Comparison of ENCODE assay signal across 11 cellular contexts in the genomic region with DNA sequence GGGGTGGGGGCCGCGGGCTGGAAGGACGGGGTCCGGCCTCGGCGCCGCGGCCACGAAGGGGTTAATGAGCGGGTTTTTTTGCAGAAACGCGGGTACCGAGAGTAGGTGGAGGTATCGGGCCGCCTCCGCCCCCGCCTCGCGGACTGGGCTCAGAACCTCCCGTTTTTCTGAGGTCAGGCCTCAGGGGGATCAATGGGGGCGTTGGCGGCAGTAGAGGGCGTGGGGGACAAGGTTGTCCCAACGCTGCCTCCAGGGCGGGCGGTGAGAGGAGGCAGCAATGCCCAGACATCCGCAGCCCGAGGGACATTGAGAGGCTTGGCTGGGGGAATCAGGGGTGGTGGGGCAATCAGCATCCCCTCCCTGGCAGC. TPM values are rescaled to one million over a fixed set of nuclear protein-coding genes. Genes with fewer than 3 reads are reported as not detected.
A peak's percentile ranks its signal among the peaks of the same experiment; 100 is the strongest.
DNase-seq lines count a peak whose midpoint lies in the region; TF ChIP-seq lines count a peak whose summit lies in the region.
"Had no signal": no experiment of that assay in that cellular context is flagged by ENCODE, and none has a peak within 500 bp of the region (broad histone marks: within the 10 kb centered on the region; RNA-seq: fewer than 3 reads in every experiment).

No MANE protein-coding gene starts in this region.

- H3K79me2 ChIP-seq in mammary epithelial cell (ENCODE audit: insufficient read depth, low read length): no peaks in the 10 kb centered on the region

- H3K79me1 ChIP-seq in mesenchymal stem cell (replicated peaks; ENCODE audit: low read length, poor library complexity, severe bottlenecking): no peaks in the 10 kb centered on the region

- H2BK5ac ChIP-seq in mesenchymal stem cell (ENCODE audit: low read depth, low read length, poor library complexity, severe bottlenecking): no peak overlapping the region

- H3K4me3 ChIP-seq in mammary epithelial cell (replicated peaks in 1 of 3; ENCODE audit: insufficient read depth in 1 of 3, low read depth in 2 of 3, low read length in 3 of 3): peak overlapping the region; percentile 68 to 77 (median 77)
- peak overlapping the region in 1 of 2 experiments; percentile 57 for H3K4me3 ChIP-seq in mesenchymal stem cell (ENCODE audit: insufficient read depth in 1 of 2, low read depth in 1 of 2, low read length in 2 of 2)

- H3K36me3 ChIP-seq in mammary epithelial cell (ENCODE audit: insufficient read depth, low read length) (no peaks in the 10 kb centered on the region), mesenchymal stem cell (ENCODE audit: control insufficient read depth in 1 of 2, insufficient read depth in 2 of 2, low read depth in 1 of 2, low read length in 2 of 2) (no peaks in the 10 kb centered on the region)

- in situ Hi-C loops in mammary epithelial cell (cut with MboI; ENCODE audit: low sequenced_read_pairs in 2 of 2): no loop called here

- H3K9me3 Mint-ChIP-seq in activated naive CD4-positive, alpha-beta T cell treated with anti-CD3 and anti-CD28 coated beads, Interleukin-2, amount 10 ng/mL, durations not matched to agents 7 days and 5 days: no peaks in the 10 kb centered on the region
- no peaks in the 10 kb centered on the region for H3K9me3 Mint-ChIP-seq in type B pancreatic cell
- H3K9me3 Mint-ChIP-seq in immature natural killer cell: no peaks in the 10 kb centered on the region

- CTCF ChIA-PET in activated naive CD4-positive, alpha-beta T cell treated with anti-CD3 and anti-CD28 coated beads, Interleukin-2, amount 10 ng/mL, durations not matched to agents 7 days and 5 days (lab: Charles Lee): no interaction called here
- CTCF ChIA-PET in mammary epithelial cell (lab: Charles Lee; ENCODE audit: low non-redundant PET): no interaction called here

- H4K91ac ChIP-seq in mesenchymal stem cell (ENCODE audit: low read length): no peak overlapping the region

- H3K23ac ChIP-seq in mesenchymal stem cell (ENCODE audit: low read length in 2 of 2): no peak overlapping the region

- H2AFZ ChIP-seq in mammary epithelial cell (ENCODE audit: low read depth, low read length): peak overlapping the region; percentile 93
- H2AFZ ChIP-seq in mesenchymal stem cell (ENCODE audit: low read depth, low read length): no peak overlapping the region

- H3K14ac ChIP-seq in mesenchymal stem cell (ENCODE audit: low read length in 2 of 2): no peak overlapping the region

- BruUV-seq in mammary epithelial cell (replicated peaks; lab: Mats Ljungman, UMichigan): no TSS peak

- intact Hi-C loops in mammary epithelial cell (cut with micrococcal nuclease): no loop called here

- H3K4me1 ChIP-seq in mammary epithelial cell (ENCODE audit: insufficient read depth, low read length) (peaks cover 5% of the 10 kb centered on the region), mesenchymal stem cell (ENCODE audit: control insufficient read depth, insufficient read depth, low read depth, low read length) (peaks cover 15% of the 10 kb centered on the region)

- H3K9me3 ChIP-seq in mammary epithelial cell (replicated peaks; ENCODE audit: insufficient read depth, low read length) (no peaks in the 10 kb centered on the region), mesenchymal stem cell (ENCODE audit: control insufficient read depth, low read length) (no peaks in the 10 kb centered on the region)

- no peak for TF ChIP-seq CTCF in mammary epithelial cell (conservative IDR thresholded peaks at IDR 0.05 in 1 of 2, IDR thresholded peaks at IDR 0.05 in 1 of 2; ENCODE audit: extremely low read depth in 1 of 2, insufficient read depth in 1 of 2, low read depth in 1 of 2, low read length in 2 of 2)
- TF ChIP-seq CTCF in type B pancreatic cell (conservative IDR thresholded peaks at IDR 0.05): no peak

- no peak overlapping the region for H2BK12ac ChIP-seq in mesenchymal stem cell (ENCODE audit: low read length in 2 of 2)

- DNase-seq in activated naive CD4-positive, alpha-beta T cell treated with anti-CD3 and anti-CD28 coated beads, Interleukin-2, amount 10 ng/mL, durations not matched to agents 7 days and 5 days: peak; percentile 44
- DNase-seq in activated naive CD4-positive, alpha-beta T cell treated with anti-CD3 and anti-CD28 coated beads, Interleukin-2, amount 50 U/mL, for 16 hours: no peak
- no peak for DNase-seq in mammary epithelial cell
- DNase-seq in mesenchymal stem cell: no peak
- DNase-seq in type B pancreatic cell (ENCODE audit: extremely low spot score, unreplicated experiment): no peak
- DNase-seq in NCI-H1105 (lab: John Stamatoyannopoulos, UW): no peak
- no peak for DNase-seq in dedifferentiated amniotic fluid mesenchymal stem cell (ENCODE audit: extremely low spot score)
- no peak for DNase-seq in immature natural killer cell
- DNase-seq: activated CD8-positive, alpha-beta memory T cell treated with anti-CD3 and anti-CD28 coated beads, Interleukin-2, amount 50 U/mL, for 48 hours had no signal

- H4K20me1 ChIP-seq in mammary epithelial cell (ENCODE audit: insufficient read depth, low read length): no peaks in the 10 kb centered on the region

- dilution Hi-C loops in mammary epithelial cell (cut with HindIII; ENCODE audit: low sequenced_read_pairs): no loop called here

- peaks cover 4% of the 10 kb centered on the region for H3K4me1 Mint-ChIP-seq in activated naive CD4-positive, alpha-beta T cell treated with anti-CD3 and anti-CD28 coated beads, Interleukin-2, amount 10 ng/mL, durations not matched to agents 7 days and 5 days
- H3K4me1 Mint-ChIP-seq in type B pancreatic cell (ENCODE audit: unreplicated experiment) (no peaks in the 10 kb centered on the region), immature natural killer cell (no peaks in the 10 kb centered on the region)

- H4K8ac ChIP-seq in mesenchymal stem cell (ENCODE audit: low read length): no peak overlapping the region

- no peak overlapping the region for H2AK5ac ChIP-seq in mesenchymal stem cell (ENCODE audit: low read length, severe bottlenecking)

- H2BK120ac ChIP-seq in mesenchymal stem cell (ENCODE audit: low read depth, low read length): no peak overlapping the region

- no peaks in the 10 kb centered on the region for H3K36me3 Mint-ChIP-seq in activated naive CD4-positive, alpha-beta T cell treated with anti-CD3 and anti-CD28 coated beads, Interleukin-2, amount 10 ng/mL, durations not matched to agents 7 days and 5 days
- H3K36me3 Mint-ChIP-seq in type B pancreatic cell (no peaks in the 10 kb centered on the region), immature natural killer cell (no peaks in the 10 kb centered on the region)

- no peak overlapping the region for H3K18ac ChIP-seq in mesenchymal stem cell (ENCODE audit: low read depth in 1 of 2, low read length in 2 of 2)

- H3K4me2 ChIP-seq in mammary epithelial cell (ENCODE audit: insufficient read depth, low read depth, low read length): peak overlapping the region; percentile 96
- peak overlapping the region; percentile 72 for H3K4me2 ChIP-seq in mesenchymal stem cell (ENCODE audit: low read length, poor library complexity, severe bottlenecking)

- H3K27ac Mint-ChIP-seq in activated naive CD4-positive, alpha-beta T cell treated with anti-CD3 and anti-CD28 coated beads, Interleukin-2, amount 10 ng/mL, durations not matched to agents 7 days and 5 days: no peak overlapping the region
- H3K27ac Mint-ChIP-seq in type B pancreatic cell (no peak overlapping the region), immature natural killer cell (no peak overlapping the region)

- H3K27ac ChIP-seq in mammary epithelial cell (ENCODE audit: insufficient read depth, low read depth, low read length) (no peak overlapping the region), mesenchymal stem cell (ENCODE audit: low read length, poor library complexity, severe bottlenecking) (no peak overlapping the region)

- no peaks in the 10 kb centered on the region for H3K27me3 ChIP-seq in mammary epithelial cell (ENCODE audit: insufficient read depth, low read length)
- H3K27me3 ChIP-seq in mesenchymal stem cell (ENCODE audit: control insufficient read depth in 1 of 2, insufficient read depth in 1 of 2, low read length in 2 of 2): peaks cover 26 to 29% of the 10 kb centered on the region in 2 experiments

- peak overlapping the region; percentile 43 for H3K4me3 Mint-ChIP-seq in activated naive CD4-positive, alpha-beta T cell treated with anti-CD3 and anti-CD28 coated beads, Interleukin-2, amount 10 ng/mL, durations not matched to agents 7 days and 5 days
- H3K4me3 Mint-ChIP-seq in type B pancreatic cell (peak overlapping the region; percentile 75), immature natural killer cell (no peak overlapping the region)

- H3K27me3 Mint-ChIP-seq in activated naive CD4-positive, alpha-beta T cell treated with anti-CD3 and anti-CD28 coated beads, Interleukin-2, amount 10 ng/mL, durations not matched to agents 7 days and 5 days: peaks cover 47% of the 10 kb centered on the region
- no peaks in the 10 kb centered on the region for H3K27me3 Mint-ChIP-seq in type B pancreatic cell
- H3K27me3 Mint-ChIP-seq in immature natural killer cell (ENCODE audit: low read depth in 3 of 3): peaks cover 5 to 6% (median 5%) of the 10 kb centered on the region in 3 donors

- no peak overlapping the region for H2BK15ac ChIP-seq in mesenchymal stem cell (ENCODE audit: low read depth, poor library complexity, severe bottlenecking)

- no peak overlapping the region for H3K4ac ChIP-seq in mesenchymal stem cell (ENCODE audit: low read depth in 1 of 2, low read length in 2 of 2)

- WGBS in mammary epithelial cell (ENCODE audit: low coverage, missing lambda C conversion rate): no CpG with 5 or more reads among the region's 28 CpGs
- WGBS in mesenchymal stem cell: under 1% methylated on average over 15 of the region's 28 CpGs

- H3K9ac ChIP-seq in mammary epithelial cell (ENCODE audit: insufficient read depth, low read length): peak overlapping the region; percentile 32
- H3K9ac ChIP-seq in mesenchymal stem cell (ENCODE audit: low read length): no peak overlapping the region

RNA-seq across cellular contexts. Expression of a gene that starts 34.8 kb away (rescaled TPM):
- 1 to 10 TPM; 2.7 to 6.7 TPM for total RNA-seq in mammary epithelial cell
- polyA plus RNA-seq in mammary epithelial cell: 0.75 TPM
- polyA minus RNA-seq in mammary epithelial cell: 0.16 TPM
- polyA plus RNA-seq in mesenchymal stem cell (2013, experiment 1 of 2): 0.17 TPM
- 0.10 TPM for polyA plus RNA-seq in mesenchymal stem cell (2013, experiment 2 of 2)
- 16.1 and 19.0 TPM in 2 replicates for total RNA-seq in type B pancreatic cell (ENCODE audit: low replicate concordance)
- polyA plus RNA-seq in immature natural killer cell: not detected
- total RNA-seq: LHCN-M2 had no signal
- polyA plus RNA-seq: BJ had no signal

Comparison
In these comparisons a context has a peak if more than half of its experiments do, and no peak if none do; other contexts are left out.
1. H3K4me3 Mint-ChIP-seq: peak in activated naive CD4-positive, alpha-beta T cell treated with anti-CD3 and anti-CD28 coated beads, Interleukin-2, amount 10 ng/mL, durations not matched to agents 7 days and 5 days (single experiment) and type B pancreatic cell (single experiment); none in immature natural killer cell (0 of 5).